1 cellular context compared by ENCODE assay signal in the genomic region with DNA sequence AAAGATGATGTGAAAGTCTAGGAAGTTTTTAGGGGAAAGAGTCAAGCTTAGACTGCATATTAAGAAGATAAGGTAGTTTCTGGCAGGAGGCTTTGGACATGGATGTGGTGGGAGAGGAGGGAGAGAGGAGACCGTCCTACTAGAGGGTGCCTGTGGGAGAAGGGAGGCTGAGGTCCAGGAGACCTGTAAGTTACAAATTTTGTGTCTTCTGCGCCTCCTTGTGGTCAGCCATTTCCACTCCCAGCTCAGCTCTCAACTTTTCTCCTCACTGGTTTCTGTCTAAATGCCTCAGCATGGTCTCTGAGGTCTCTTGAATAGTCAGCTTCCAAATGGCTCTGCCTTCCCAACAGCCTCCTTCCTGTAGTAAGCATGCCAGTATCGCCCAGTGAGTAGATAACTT.
TF ChIP-seq lines count a peak whose summit lies in the region.

No MANE protein-coding gene starts in this region.

TF ChIP-seq in H1, 55 proteins besides CTCF, POLR2A, EP300 and RAD21 (continued from another document):
- no peak for TF ChIP-seq E2F6 (IDR thresholded peaks at IDR 0.05)
- TF ChIP-seq SUZ12 (IDR thresholded peaks at IDR 0.05; ENCODE audit: low read length) = no peak
- TF ChIP-seq, protein P1, sequence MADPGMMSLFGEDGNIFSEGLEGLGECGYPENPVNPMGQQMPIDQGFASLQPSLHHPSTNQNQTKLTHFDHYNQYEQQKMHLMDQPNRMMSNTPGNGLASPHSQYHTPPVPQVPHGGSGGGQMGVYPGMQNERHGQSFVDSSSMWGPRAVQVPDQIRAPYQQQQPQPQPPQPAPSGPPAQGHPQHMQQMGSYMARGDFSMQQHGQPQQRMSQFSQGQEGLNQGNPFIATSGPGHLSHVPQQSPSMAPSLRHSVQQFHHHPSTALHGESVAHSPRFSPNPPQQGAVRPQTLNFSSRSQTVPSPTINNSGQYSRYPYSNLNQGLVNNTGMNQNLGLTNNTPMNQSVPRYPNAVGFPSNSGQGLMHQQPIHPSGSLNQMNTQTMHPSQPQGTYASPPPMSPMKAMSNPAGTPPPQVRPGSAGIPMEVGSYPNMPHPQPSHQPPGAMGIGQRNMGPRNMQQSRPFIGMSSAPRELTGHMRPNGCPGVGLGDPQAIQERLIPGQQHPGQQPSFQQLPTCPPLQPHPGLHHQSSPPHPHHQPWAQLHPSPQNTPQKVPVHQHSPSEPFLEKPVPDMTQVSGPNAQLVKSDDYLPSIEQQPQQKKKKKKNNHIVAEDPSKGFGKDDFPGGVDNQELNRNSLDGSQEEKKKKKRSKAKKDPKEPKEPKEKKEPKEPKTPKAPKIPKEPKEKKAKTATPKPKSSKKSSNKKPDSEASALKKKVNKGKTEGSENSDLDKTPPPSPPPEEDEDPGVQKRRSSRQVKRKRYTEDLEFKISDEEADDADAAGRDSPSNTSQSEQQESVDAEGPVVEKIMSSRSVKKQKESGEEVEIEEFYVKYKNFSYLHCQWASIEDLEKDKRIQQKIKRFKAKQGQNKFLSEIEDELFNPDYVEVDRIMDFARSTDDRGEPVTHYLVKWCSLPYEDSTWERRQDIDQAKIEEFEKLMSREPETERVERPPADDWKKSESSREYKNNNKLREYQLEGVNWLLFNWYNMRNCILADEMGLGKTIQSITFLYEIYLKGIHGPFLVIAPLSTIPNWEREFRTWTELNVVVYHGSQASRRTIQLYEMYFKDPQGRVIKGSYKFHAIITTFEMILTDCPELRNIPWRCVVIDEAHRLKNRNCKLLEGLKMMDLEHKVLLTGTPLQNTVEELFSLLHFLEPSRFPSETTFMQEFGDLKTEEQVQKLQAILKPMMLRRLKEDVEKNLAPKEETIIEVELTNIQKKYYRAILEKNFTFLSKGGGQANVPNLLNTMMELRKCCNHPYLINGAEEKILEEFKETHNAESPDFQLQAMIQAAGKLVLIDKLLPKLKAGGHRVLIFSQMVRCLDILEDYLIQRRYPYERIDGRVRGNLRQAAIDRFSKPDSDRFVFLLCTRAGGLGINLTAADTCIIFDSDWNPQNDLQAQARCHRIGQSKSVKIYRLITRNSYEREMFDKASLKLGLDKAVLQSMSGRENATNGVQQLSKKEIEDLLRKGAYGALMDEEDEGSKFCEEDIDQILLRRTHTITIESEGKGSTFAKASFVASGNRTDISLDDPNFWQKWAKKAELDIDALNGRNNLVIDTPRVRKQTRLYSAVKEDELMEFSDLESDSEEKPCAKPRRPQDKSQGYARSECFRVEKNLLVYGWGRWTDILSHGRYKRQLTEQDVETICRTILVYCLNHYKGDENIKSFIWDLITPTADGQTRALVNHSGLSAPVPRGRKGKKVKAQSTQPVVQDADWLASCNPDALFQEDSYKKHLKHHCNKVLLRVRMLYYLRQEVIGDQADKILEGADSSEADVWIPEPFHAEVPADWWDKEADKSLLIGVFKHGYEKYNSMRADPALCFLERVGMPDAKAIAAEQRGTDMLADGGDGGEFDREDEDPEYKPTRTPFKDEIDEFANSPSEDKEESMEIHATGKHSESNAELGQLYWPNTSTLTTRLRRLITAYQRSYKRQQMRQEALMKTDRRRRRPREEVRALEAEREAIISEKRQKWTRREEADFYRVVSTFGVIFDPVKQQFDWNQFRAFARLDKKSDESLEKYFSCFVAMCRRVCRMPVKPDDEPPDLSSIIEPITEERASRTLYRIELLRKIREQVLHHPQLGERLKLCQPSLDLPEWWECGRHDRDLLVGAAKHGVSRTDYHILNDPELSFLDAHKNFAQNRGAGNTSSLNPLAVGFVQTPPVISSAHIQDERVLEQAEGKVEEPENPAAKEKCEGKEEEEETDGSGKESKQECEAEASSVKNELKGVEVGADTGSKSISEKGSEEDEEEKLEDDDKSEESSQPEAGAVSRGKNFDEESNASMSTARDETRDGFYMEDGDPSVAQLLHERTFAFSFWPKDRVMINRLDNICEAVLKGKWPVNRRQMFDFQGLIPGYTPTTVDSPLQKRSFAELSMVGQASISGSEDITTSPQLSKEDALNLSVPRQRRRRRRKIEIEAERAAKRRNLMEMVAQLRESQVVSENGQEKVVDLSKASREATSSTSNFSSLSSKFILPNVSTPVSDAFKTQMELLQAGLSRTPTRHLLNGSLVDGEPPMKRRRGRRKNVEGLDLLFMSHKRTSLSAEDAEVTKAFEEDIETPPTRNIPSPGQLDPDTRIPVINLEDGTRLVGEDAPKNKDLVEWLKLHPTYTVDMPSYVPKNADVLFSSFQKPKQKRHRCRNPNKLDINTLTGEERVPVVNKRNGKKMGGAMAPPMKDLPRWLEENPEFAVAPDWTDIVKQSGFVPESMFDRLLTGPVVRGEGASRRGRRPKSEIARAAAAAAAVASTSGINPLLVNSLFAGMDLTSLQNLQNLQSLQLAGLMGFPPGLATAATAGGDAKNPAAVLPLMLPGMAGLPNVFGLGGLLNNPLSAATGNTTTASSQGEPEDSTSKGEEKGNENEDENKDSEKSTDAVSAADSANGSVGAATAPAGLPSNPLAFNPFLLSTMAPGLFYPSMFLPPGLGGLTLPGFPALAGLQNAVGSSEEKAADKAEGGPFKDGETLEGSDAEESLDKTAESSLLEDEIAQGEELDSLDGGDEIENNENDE (IDR thresholded peaks at IDR 0.05; ENCODE audit: insufficient replicate concordance, low read length) = no peak
- TF ChIP-seq PHF8 (conservative IDR thresholded peaks at IDR 0.05; ENCODE audit: low read depth, low read length) = no peak
- TF ChIP-seq FOSL1 (IDR thresholded peaks at IDR 0.05; ENCODE audit: insufficient read depth, low read depth, low read length) = no peak
- no peak for TF ChIP-seq RNF2 (IDR thresholded peaks at IDR 0.05; ENCODE audit: borderline replicate concordance, low read depth, low read length, missing control alignments, poor library complexity, severe bottlenecking)
- TF ChIP-seq, protein P2, sequence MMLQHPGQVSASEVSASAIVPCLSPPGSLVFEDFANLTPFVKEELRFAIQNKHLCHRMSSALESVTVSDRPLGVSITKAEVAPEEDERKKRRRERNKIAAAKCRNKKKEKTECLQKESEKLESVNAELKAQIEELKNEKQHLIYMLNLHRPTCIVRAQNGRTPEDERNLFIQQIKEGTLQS (IDR thresholded peaks at IDR 0.05; ENCODE audit: insufficient read depth, low read depth, low read length) = no peak
- TF ChIP-seq BRCA1 (IDR thresholded peaks at IDR 0.05; ENCODE audit: low read depth, low read length) = no peak
- no peak for TF ChIP-seq CBX5 (IDR thresholded peaks at IDR 0.05; ENCODE audit: low read depth, low read length)
